Comparison of ENCODE assay signal across 22 cellular contexts in genomic region chr10:114508376-114508775, GRCh38.
DNase-seq lines count a peak whose midpoint lies in the region; ATAC-seq, FAIRE-seq and TF ChIP-seq lines count a peak whose summit lies in the region.
"Had no signal": no experiment of that assay in that cellular context is flagged by ENCODE, and none has a peak within 500 bp of the region (broad histone marks: within the 10 kb centered on the region; RNA-seq: fewer than 3 reads in every experiment).

No MANE protein-coding gene starts in this region.

- 35 to 48% (median 42%) methylated on average over 3 of the region's 3 CpGs for WGBS in adrenal gland, 4 donors
- WGBS in stomach, 5 donors = 79 to 84% (median 80%) methylated on average over 3 of the region's 3 CpGs

- H3K4me1 Mint-ChIP-seq in CD8-positive, alpha-beta T cell (ENCODE audit: low read depth) = peaks cover 91% of the 10 kb centered on the region

- no peak for FAIRE-seq in kidney (lab: Jason Lieb, UNC)
- FAIRE-seq: urothelium cell line had no signal

- H3K4me1 ChIP-seq in CD8-positive, alpha-beta T cell (ENCODE audit: insufficient read depth, low read length) = peaks cover 89% of the 10 kb centered on the region
- H3K4me1 ChIP-seq in adrenal gland (replicated peaks in 1 of 2) (peaks cover 38 to 56% of the 10 kb centered on the region in 2 donors), kidney (ENCODE audit: control insufficient read depth in 1 of 2, insufficient read depth in 1 of 2, low read depth in 1 of 2, low read length in 2 of 2) (peaks cover 2 to 22% of the 10 kb centered on the region in 2 donors), stomach (peaks cover 38 to 61% (median 54%) of the 10 kb centered on the region in 4 donors)

- TF ChIP-seq POLR2A in adrenal gland (IDR thresholded peaks at IDR 0.05) (no peak), stomach (IDR thresholded peaks at IDR 0.05) (no peak)

- no peaks in the 10 kb centered on the region for H3K9me3 ChIP-seq in CD8-positive, alpha-beta T cell (ENCODE audit: low read length)
- H3K9me3 ChIP-seq in adrenal gland (replicated peaks in 1 of 3) = no peaks in the 10 kb centered on the region
- H3K9me3 ChIP-seq in kidney (ENCODE audit: control insufficient read depth in 1 of 2, low read length in 2 of 2) = no peaks in the 10 kb centered on the region
- H3K9me3 ChIP-seq in stomach = no peaks in the 10 kb centered on the region
- H3K9me3 ChIP-seq: HAP-1, left lung, SK-N-SH had no signal

- peak overlapping the region; percentile 66 for H3K27ac Mint-ChIP-seq in CD8-positive, alpha-beta T cell
- H3K27ac Mint-ChIP-seq: activated naive CD4-positive, alpha-beta T cell treated with anti-CD3 and anti-CD28 coated beads, Interleukin-2, amount 10 ng/mL, durations not matched to agents 7 days and 5 days; immature natural killer cell had no signal

- no peak for ATAC-seq in CD8-positive, alpha-beta T cell
- ATAC-seq in HG02623 (IDR thresholded peaks at IDR 0.05; ENCODE audit: unreplicated experiment) (no peak), HG03175 (IDR thresholded peaks at IDR 0.05; ENCODE audit: unreplicated experiment) (no peak)
- ATAC-seq: T-helper 17 cell had no signal

- H3K9me3 Mint-ChIP-seq in CD8-positive, alpha-beta T cell = no peaks in the 10 kb centered on the region
- H3K9me3 Mint-ChIP-seq: central memory CD8-positive, alpha-beta T cell; immature natural killer cell had no signal

- H3K36me3 Mint-ChIP-seq in CD8-positive, alpha-beta T cell = peaks cover 66% of the 10 kb centered on the region

- no peak overlapping the region for H3K27ac ChIP-seq in CD8-positive, alpha-beta T cell (ENCODE audit: low read depth, low read length)
- H3K27ac ChIP-seq in adrenal gland (peak overlapping the region in 3 of 5 donors; percentile 41 to 71 (median 64)), kidney (ENCODE audit: low read depth in 2 of 2, low read length in 2 of 2) (peak overlapping the region; percentile 16 to 87), stomach (peak overlapping the region; percentile 85 to 94 (median 87))
- H3K27ac ChIP-seq: C4-2B had no signal

- H3K27me3 Mint-ChIP-seq in CD8-positive, alpha-beta T cell (ENCODE audit: low read depth) = no peaks in the 10 kb centered on the region
- H3K27me3 Mint-ChIP-seq: activated naive CD4-positive, alpha-beta T cell treated with anti-CD3 and anti-CD28 coated beads, Interleukin-2, amount 10 ng/mL, durations not matched to agents 7 days and 5 days; central memory CD8-positive, alpha-beta T cell; T-helper 17 cell had no signal

- H3K4me3 Mint-ChIP-seq in CD8-positive, alpha-beta T cell = no peak overlapping the region
- H3K4me3 Mint-ChIP-seq: activated naive CD4-positive, alpha-beta T cell treated with anti-CD3 and anti-CD28 coated beads, Interleukin-2, amount 10 ng/mL, durations not matched to agents 7 days and 5 days; central memory CD8-positive, alpha-beta T cell; immature natural killer cell; T-helper 17 cell had no signal

- CTCF ChIA-PET in CD8-positive, alpha-beta T cell (lab: Charles Lee) = interaction anchor here (1.4 kb wide), 1 partner anchor 12 kb away, joined by 3 read pairs; no protein-coding TSS in a partner anchor

- TF ChIP-seq CTCF in CD8-positive, alpha-beta T cell (IDR thresholded peaks at IDR 0.05) = no peak
- TF ChIP-seq CTCF in adrenal gland (IDR thresholded peaks at IDR 0.05) (no peak), kidney (IDR thresholded peaks at IDR 0.05; ENCODE audit: borderline replicate concordance, extremely low read depth, insufficient read depth) (no peak), stomach (IDR thresholded peaks at IDR 0.05) (no peak)

- no peaks in the 10 kb centered on the region for H3K27me3 ChIP-seq in CD8-positive, alpha-beta T cell (ENCODE audit: insufficient read depth, low read length)
- H3K27me3 ChIP-seq in adrenal gland = no peaks in the 10 kb centered on the region
- no peaks in the 10 kb centered on the region for H3K27me3 ChIP-seq in stomach
- H3K27me3 ChIP-seq: left lung had no signal

- H3K36me3 ChIP-seq in CD8-positive, alpha-beta T cell (ENCODE audit: insufficient read depth, low read length) = no peaks in the 10 kb centered on the region
- no peaks in the 10 kb centered on the region for H3K36me3 ChIP-seq in adrenal gland (replicated peaks in 1 of 2)
- H3K36me3 ChIP-seq in kidney (ENCODE audit: control insufficient read depth in 1 of 2, insufficient read depth in 2 of 2, low read length in 2 of 2) = no peaks in the 10 kb centered on the region
- H3K36me3 ChIP-seq in stomach = peaks cover 0 to 4% (median 0%) of the 10 kb centered on the region in 4 donors
- H3K36me3 ChIP-seq: HAP-1, left lung had no signal

- no peak for DNase-seq in CD8-positive, alpha-beta T cell
- DNase-seq in adrenal gland = peak in 6 of 7 donors; percentile 56 to 82 (median 74)
- DNase-seq in kidney = no peak
- no peak for DNase-seq in stomach
- DNase-seq in UCSD-AML1 (lab: John Stamatoyannopoulos, UW; ENCODE audit: unreplicated experiment) = no peak
- DNase-seq in globus pallidus (ENCODE audit: low spot score) = no peak
- DNase-seq: activated CD4-positive, alpha-beta T cell treated with anti-CD3 and anti-CD28 coated beads for 4 hours; activated naive CD4-positive, alpha-beta T cell treated with anti-CD3 and anti-CD28 coated beads, Interleukin-2, amount 10 ng/mL, durations not matched to agents 7 days and 5 days; aorta; immature natural killer cell; left lung; NCI-H1048; NCI-H1694 treated with DMSO at 0.1 percent for 48 hours; NCI-H69; SK-N-SH; T-helper 17 cell had no signal

- no peak for TF ChIP-seq EP300 in stomach (IDR thresholded peaks at IDR 0.05)

- no peak overlapping the region for H3K4me3 ChIP-seq in CD8-positive, alpha-beta T cell (ENCODE audit: low read depth, low read length)
- H3K4me3 ChIP-seq in adrenal gland (no peak overlapping the region), kidney (ENCODE audit: low read length in 2 of 2) (no peak overlapping the region), stomach (no peak overlapping the region)
- H3K4me3 ChIP-seq: HAP-1, left lung had no signal

- H3K9ac ChIP-seq in kidney (ENCODE audit: low read length in 2 of 2) = no peak overlapping the region
- H3K9ac ChIP-seq: SK-N-SH had no signal

- POLR2A ChIA-PET in CD8-positive, alpha-beta T cell (lab: Charles Lee) = interaction anchor here (0.6 kb wide), 1 partner anchor 10 kb away, joined by 3 read pairs; no protein-coding TSS in a partner anchor

- intact Hi-C loops in CD8-positive, alpha-beta T cell (cut with DNase I, micrococcal nuclease) = no loop called here
- intact Hi-C loops in adrenal gland (cut with DNase I) (no loop called here), kidney (cut with DNase I) (no loop called here), stomach (cut with DNase I; ENCODE audit: low total_unique reads) (no loop called here)

Comparison
In these comparisons a context has a peak if more than half of its experiments do, and no peak if none do; other contexts are left out.
1. DNase-seq: peak in adrenal gland (6 of 7); none in CD8-positive, alpha-beta T cell (0 of 7), kidney (single experiment), stomach (single experiment), UCSD-AML1 (single experiment) and globus pallidus (single experiment).